ENCODE assay signal across 23 cellular contexts in the genomic region with DNA sequence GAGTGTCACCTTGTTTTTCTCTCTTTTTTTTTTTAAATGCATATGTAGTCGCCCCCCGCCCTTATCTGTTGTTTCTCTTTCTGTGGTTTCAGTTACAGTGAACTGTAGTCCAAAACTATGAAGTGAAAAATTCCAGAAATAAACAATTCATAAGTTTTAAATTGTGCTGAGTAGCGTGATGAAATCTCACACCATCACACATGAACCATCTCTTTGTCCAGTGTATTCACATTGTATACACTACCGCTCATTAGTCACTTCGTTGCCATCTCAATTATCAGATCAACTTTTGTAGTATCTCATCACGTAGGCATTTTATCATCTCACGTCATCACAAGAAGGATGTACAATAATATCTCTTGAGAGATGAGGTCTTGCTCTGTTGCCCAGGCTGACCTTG.
A peak's percentile ranks its signal among the peaks of the same experiment; 100 is the strongest.
DNase-seq lines count a peak whose midpoint lies in the region; ATAC-seq and TF ChIP-seq lines count a peak whose summit lies in the region.
"Had no signal": no experiment of that assay in that cellular context is flagged by ENCODE, and none has a peak within 500 bp of the region (broad histone marks: within the 10 kb centered on the region; RNA-seq: fewer than 3 reads in every experiment).

No MANE protein-coding gene starts in this region.

- H3K27ac ChIP-seq in mammary epithelial cell (ENCODE audit: insufficient read depth, low read depth, low read length) (no peak overlapping the region), breast epithelium (no peak overlapping the region), SJSA1 (peak overlapping the region; percentile 72)
- H3K27ac ChIP-seq: 22Rv1, RWPE1, SJCRH30 had no signal

- BruUV-seq in mammary epithelial cell (replicated peaks; lab: Mats Ljungman, UMichigan) = no TSS peak

- H3K27ac Mint-ChIP-seq in naive thymus-derived CD8-positive, alpha-beta T cell = no peak overlapping the region
- H3K27ac Mint-ChIP-seq: CD14-positive monocyte, IgD-negative memory B cell had no signal

- in situ Hi-C loops in mammary epithelial cell (cut with MboI; ENCODE audit: low sequenced_read_pairs in 2 of 2) = no loop called here

- no peaks in the 10 kb centered on the region for H3K79me2 ChIP-seq in mammary epithelial cell (ENCODE audit: insufficient read depth, low read length)

- dilution Hi-C loops in mammary epithelial cell (cut with HindIII; ENCODE audit: low sequenced_read_pairs) = no loop called here

- TF ChIP-seq CTCF in mammary epithelial cell (conservative IDR thresholded peaks at IDR 0.05 in 1 of 2, IDR thresholded peaks at IDR 0.05 in 1 of 2; ENCODE audit: extremely low read depth in 1 of 2, insufficient read depth in 1 of 2, low read depth in 1 of 2, low read length in 2 of 2) (no peak), breast epithelium (IDR thresholded peaks at IDR 0.05) (no peak), fibroblast of pulmonary artery (IDR thresholded peaks at IDR 0.05; ENCODE audit: low read length, missing control alignments) (no peak)

- peak; percentile 4 for DNase-seq in mammary epithelial cell
- DNase-seq in breast epithelium (ENCODE audit: low spot score in 2 of 2) = no peak
- DNase-seq in SJSA1 (ENCODE audit: low read depth in 1 of 2, low spot score in 2 of 2) = peak in 1 of 2 experiments; percentile 74
- DNase-seq in fibroblast of pulmonary artery (ENCODE audit: low read depth) = peak; percentile 50
- DNase-seq in naive thymus-derived CD8-positive, alpha-beta T cell = no peak
- DNase-seq in activated CD4-positive, alpha-beta T cell treated with anti-CD3 and anti-CD28 coated beads for 48 hours = no peak
- DNase-seq in epidermal melanocyte (ENCODE audit: insufficient read length, low spot score) = no peak
- DNase-seq: Caco-2; DMS53; GDM1; H7; MV-4-11; NCI-H1417 treated with DMSO at 0.1 percent for 48 hours; NCI-H2029; NCI-H526 treated with DMSO at 0.1 percent for 48 hours; NK-92 treated with Interleukin-12 subunit alpha and Interleukin-12 subunit beta, amount 100 ng/mL, for 24 hours; OCI-M1 had no signal

- CTCF ChIA-PET in mammary epithelial cell (lab: Charles Lee; ENCODE audit: low non-redundant PET) = no interaction called here

- H3K36me3 ChIP-seq in mammary epithelial cell (ENCODE audit: insufficient read depth, low read length) (no peaks in the 10 kb centered on the region), breast epithelium (no peaks in the 10 kb centered on the region), SJSA1 (no peaks in the 10 kb centered on the region)
- H3K36me3 ChIP-seq: SJCRH30 had no signal

- no peak overlapping the region for H2AFZ ChIP-seq in mammary epithelial cell (ENCODE audit: low read depth, low read length)

- H3K4me3 Mint-ChIP-seq in naive thymus-derived CD8-positive, alpha-beta T cell = no peak overlapping the region
- H3K4me3 Mint-ChIP-seq: CD14-positive monocyte, IgD-negative memory B cell had no signal

- POLR2A ChIA-PET in naive thymus-derived CD8-positive, alpha-beta T cell (lab: Charles Lee) = no interaction called here

- no peak for ATAC-seq in GM18907 (IDR thresholded peaks at IDR 0.05; ENCODE audit: unreplicated experiment)
- ATAC-seq in naive thymus-derived CD8-positive, alpha-beta T cell = no peak

- no peak overlapping the region for H3K4me2 ChIP-seq in mammary epithelial cell (ENCODE audit: insufficient read depth, low read depth, low read length)

- no peak for TF ChIP-seq POLR2A in breast epithelium (IDR thresholded peaks at IDR 0.05)

- no peak overlapping the region for H3K4me3 ChIP-seq in mammary epithelial cell (replicated peaks in 1 of 3; ENCODE audit: insufficient read depth in 1 of 3, low read depth in 2 of 3, low read length in 3 of 3)
- no peak overlapping the region for H3K4me3 ChIP-seq in breast epithelium
- H3K4me3 ChIP-seq in SJSA1 = no peak overlapping the region
- no peak overlapping the region for H3K4me3 ChIP-seq in fibroblast of pulmonary artery (replicated peaks; ENCODE audit: low read depth, low read length)
- H3K4me3 ChIP-seq: SJCRH30 had no signal

- no peak overlapping the region for H3K9ac ChIP-seq in mammary epithelial cell (ENCODE audit: insufficient read depth, low read length)

- 86% methylated on average over 7 of the region's 7 CpGs for WGBS in mammary epithelial cell (ENCODE audit: low coverage, missing lambda C conversion rate)

- no peaks in the 10 kb centered on the region for H3K27me3 ChIP-seq in mammary epithelial cell (ENCODE audit: insufficient read depth, low read length)
- H3K27me3 ChIP-seq in breast epithelium = no peaks in the 10 kb centered on the region
- no peaks in the 10 kb centered on the region for H3K27me3 ChIP-seq in SJSA1 (replicated peaks)
- H3K27me3 ChIP-seq: SJCRH30 had no signal

- no peaks in the 10 kb centered on the region for H3K27me3 Mint-ChIP-seq in naive thymus-derived CD8-positive, alpha-beta T cell
- H3K27me3 Mint-ChIP-seq: IgD-negative memory B cell had no signal

- H3K4me1 Mint-ChIP-seq in naive thymus-derived CD8-positive, alpha-beta T cell = peaks cover 0 to 3% (median 0%) of the 10 kb centered on the region in 4 donors
- H3K4me1 Mint-ChIP-seq: CD14-positive monocyte, IgD-negative memory B cell had no signal

- H4K20me1 ChIP-seq in mammary epithelial cell (ENCODE audit: insufficient read depth, low read length) = no peaks in the 10 kb centered on the region

- no peaks in the 10 kb centered on the region for H3K4me1 ChIP-seq in mammary epithelial cell (ENCODE audit: insufficient read depth, low read length)
- no peaks in the 10 kb centered on the region for H3K4me1 ChIP-seq in breast epithelium
- H3K4me1 ChIP-seq in SJSA1 (replicated peaks) = peaks cover 11% of the 10 kb centered on the region
- H3K4me1 ChIP-seq: Caco-2, SJCRH30 had no signal

- peaks cover 3 to 34% (median 19%) of the 10 kb centered on the region in 3 donors for H3K36me3 Mint-ChIP-seq in naive thymus-derived CD8-positive, alpha-beta T cell

- intact Hi-C loops in mammary epithelial cell (cut with micrococcal nuclease) = no loop called here
- intact Hi-C loops in breast epithelium (cut with DNase I; ENCODE audit: low total_unique reads) = no loop called here

- H3K9me3 ChIP-seq in mammary epithelial cell (replicated peaks; ENCODE audit: insufficient read depth, low read length) (no peaks in the 10 kb centered on the region), breast epithelium (no peaks in the 10 kb centered on the region), SJSA1 (replicated peaks) (no peaks in the 10 kb centered on the region)
- H3K9me3 ChIP-seq: Caco-2, SJCRH30 had no signal

- H3K9me3 Mint-ChIP-seq in naive thymus-derived CD8-positive, alpha-beta T cell = peaks cover 0 to 25% (median 13%) of the 10 kb centered on the region in 9 donors

Comparison
In these comparisons a context has a peak if more than half of its experiments do, and no peak if none do; other contexts are left out.
1. DNase-seq: peak in mammary epithelial cell (single experiment) and fibroblast of pulmonary artery (single experiment); none in breast epithelium (0 of 2), naive thymus-derived CD8-positive, alpha-beta T cell (0 of 10), activated CD4-positive, alpha-beta T cell treated with anti-CD3 and anti-CD28 coated beads for 48 hours (single experiment) and epidermal melanocyte (single experiment).